Comparison of ENCODE assay signal across 8 cellular contexts in genomic region chr12:79934309-79935020, GRCh38. TPM values are rescaled to one million over a fixed set of nuclear protein-coding genes. Genes with fewer than 3 reads are reported as not detected.
DNase-seq lines count a peak whose midpoint lies in the region; ATAC-seq, FAIRE-seq and TF ChIP-seq lines count a peak whose summit lies in the region.

No MANE protein-coding gene starts in this region.

- DNase-seq in Calu3 (peak; percentile 44), HTR-8/SVneo (ENCODE audit: insufficient read length, low spot score) (peak; percentile 27), caudate nucleus (lab: John Stamatoyannopoulos, UW) (peak in 49 of 61 donors; percentile 21 to 83 (median 65)), kidney tubule cell (ENCODE audit: low spot score) (peak; percentile 40), dedifferentiated amniotic fluid mesenchymal stem cell (ENCODE audit: extremely low spot score) (no peak)
- DNase-seq in T-helper 2 cell treated with Interferon-gamma antibody and Interleukin-4, amounts not matched to agents 5 μg/mL and 100 μg/mL, for 36 hours (ENCODE audit: low spot score): peak; percentile 58
- peak; percentile 47 for DNase-seq in stimulated activated CD4-positive, alpha-beta T cell treated with anti-CD3 and anti-CD28 coated beads, Interleukin-1b, Interleukin-23, amount 100 ng/mL, for 48 hours

- peak overlapping the region; percentile 94 for H3K27ac ChIP-seq in caudate nucleus (ENCODE audit: low read depth, low read length)

- H3K27me3 Mint-ChIP-seq in Calu3 (ENCODE audit: unreplicated experiment): no peaks in the 10 kb centered on the region
- no peaks in the 10 kb centered on the region for H3K27me3 Mint-ChIP-seq in T-helper 2 cell treated with Interferon-gamma antibody and Interleukin-4, amounts not matched to agents 5 μg/mL and 100 μg/mL, for 36 hours (ENCODE audit: low read depth)

- H3K4me3 Mint-ChIP-seq in Calu3 (ENCODE audit: low read depth, unreplicated experiment): peak overlapping the region; percentile 93
- H3K4me3 Mint-ChIP-seq in T-helper 2 cell treated with Interferon-gamma antibody and Interleukin-4, amounts not matched to agents 5 μg/mL and 100 μg/mL, for 36 hours: peak overlapping the region; percentile 89

- BruUV-seq in Calu3 (replicated peaks; lab: Mats Ljungman, UMichigan): no TSS peak

- H3K27ac Mint-ChIP-seq in Calu3 (ENCODE audit: unreplicated experiment): peak overlapping the region; percentile 94
- H3K27ac Mint-ChIP-seq in T-helper 2 cell treated with Interferon-gamma antibody and Interleukin-4, amounts not matched to agents 5 μg/mL and 100 μg/mL, for 36 hours: peak overlapping the region; percentile 92

- no peaks in the 10 kb centered on the region for H3K9me3 Mint-ChIP-seq in Calu3 (ENCODE audit: low read depth, unreplicated experiment)
- no peaks in the 10 kb centered on the region for H3K9me3 Mint-ChIP-seq in T-helper 2 cell treated with Interferon-gamma antibody and Interleukin-4, amounts not matched to agents 5 μg/mL and 100 μg/mL, for 36 hours

- peaks cover 21% of the 10 kb centered on the region for H3K4me1 Mint-ChIP-seq in Calu3 (ENCODE audit: low read depth, unreplicated experiment)
- H3K4me1 Mint-ChIP-seq in T-helper 2 cell treated with Interferon-gamma antibody and Interleukin-4, amounts not matched to agents 5 μg/mL and 100 μg/mL, for 36 hours (ENCODE audit: low read depth): peaks cover 36% of the 10 kb centered on the region

- peak; percentile 4 for FAIRE-seq in HTR-8/SVneo (lab: Jason Lieb, UNC)

- TF ChIP-seq CTCF in Calu3 (IDR thresholded peaks at IDR 0.05; ENCODE audit: unreplicated experiment): no peak

- peaks cover 40% of the 10 kb centered on the region for H3K36me3 Mint-ChIP-seq in Calu3 (ENCODE audit: insufficient read depth, unreplicated experiment)
- H3K36me3 Mint-ChIP-seq in T-helper 2 cell treated with Interferon-gamma antibody and Interleukin-4, amounts not matched to agents 5 μg/mL and 100 μg/mL, for 36 hours (ENCODE audit: low read depth): peaks cover 14% of the 10 kb centered on the region

- CTCF ChIA-PET in Calu3 (lab: Charles Lee): interaction anchor here (0.6 to 1.3 kb wide), 2 partner anchors 253 to 374 kb away, joined by 3 to 5 read pairs; no protein-coding TSS in a partner anchor

- intact Hi-C loops in Calu3 (cut with micrococcal nuclease; ENCODE audit: unreplicated experiment): loop anchor here (1.0 to 10.0 kb wide), 5 partner anchors 48 to 512 kb away; no protein-coding TSS in a partner anchor

- peak; percentile 16 for ATAC-seq in GM21360 (IDR thresholded peaks at IDR 0.05; ENCODE audit: unreplicated experiment)

RNA-seq across cellular contexts. Expression of gene PPP1R12A, which starts 0.4 kb away (rescaled TPM):
- total RNA-seq in Calu3 (2022): 86.7 and 97.4 TPM in 2 replicates
